11 cellular contexts compared by ENCODE assay signal in genomic region chr3:143216709-143217182, GRCh38.
DNase-seq lines count a peak whose midpoint lies in the region; ATAC-seq and TF ChIP-seq lines count a peak whose summit lies in the region.
"Had no signal": no experiment of that assay in that cellular context is flagged by ENCODE, and none has a peak within 500 bp of the region (broad histone marks: within the 10 kb centered on the region; RNA-seq: fewer than 3 reads in every experiment).

No MANE protein-coding gene starts in this region.

- H3K9me3 ChIP-seq in vagina: no peaks in the 10 kb centered on the region
- H3K9me3 ChIP-seq in HAP-1: no peaks in the 10 kb centered on the region
- H3K9me3 ChIP-seq: psoas muscle, upper lobe of right lung had no signal

- peak overlapping the region; percentile 81 for H3K4me3 Mint-ChIP-seq in activated naive CD4-positive, alpha-beta T cell treated with anti-CD3 and anti-CD28 coated beads, Interleukin-2, amount 50 U/mL, for 24 hours
- peak overlapping the region; percentile 63 for H3K4me3 Mint-ChIP-seq in activated CD8-positive, alpha-beta T cell treated with anti-CD3 and anti-CD28 coated beads for 36 hours
- H3K4me3 Mint-ChIP-seq in type B pancreatic cell: no peak overlapping the region

- TF ChIP-seq CTCF in activated CD8-positive, alpha-beta T cell treated with anti-CD3 and anti-CD28 coated beads for 36 hours (IDR thresholded peaks at IDR 0.05): no peak
- TF ChIP-seq CTCF in type B pancreatic cell (conservative IDR thresholded peaks at IDR 0.05) (no peak), vagina (IDR thresholded peaks at IDR 0.05) (no peak)

- no peaks in the 10 kb centered on the region for H3K9me3 Mint-ChIP-seq in activated naive CD4-positive, alpha-beta T cell treated with anti-CD3 and anti-CD28 coated beads, Interleukin-2, amount 50 U/mL, for 24 hours
- H3K9me3 Mint-ChIP-seq in activated CD8-positive, alpha-beta T cell treated with anti-CD3 and anti-CD28 coated beads for 36 hours: no peaks in the 10 kb centered on the region
- no peaks in the 10 kb centered on the region for H3K9me3 Mint-ChIP-seq in type B pancreatic cell

- no peaks in the 10 kb centered on the region for H3K36me3 ChIP-seq in vagina
- no peaks in the 10 kb centered on the region for H3K36me3 ChIP-seq in HAP-1 (replicated peaks)
- H3K36me3 ChIP-seq: upper lobe of right lung had no signal

- no peaks in the 10 kb centered on the region for H3K36me3 Mint-ChIP-seq in activated naive CD4-positive, alpha-beta T cell treated with anti-CD3 and anti-CD28 coated beads, Interleukin-2, amount 50 U/mL, for 24 hours
- no peaks in the 10 kb centered on the region for H3K36me3 Mint-ChIP-seq in activated CD8-positive, alpha-beta T cell treated with anti-CD3 and anti-CD28 coated beads for 36 hours (ENCODE audit: low read depth)
- no peaks in the 10 kb centered on the region for H3K36me3 Mint-ChIP-seq in type B pancreatic cell

- H3K4me1 ChIP-seq in vagina (no peaks in the 10 kb centered on the region), HAP-1 (no peaks in the 10 kb centered on the region)
- H3K4me1 ChIP-seq: psoas muscle, upper lobe of right lung had no signal

- intact Hi-C loops in activated CD8-positive, alpha-beta T cell treated with anti-CD3 and anti-CD28 coated beads for 36 hours (cut with micrococcal nuclease): no loop called here
- intact Hi-C loops in vagina (cut with DNase I): no loop called here

- in situ Hi-C loops in HAP-1 (cut with MboI; ENCODE audit: low sequenced_read_pairs): no loop called here

- no peaks in the 10 kb centered on the region for H3K27me3 Mint-ChIP-seq in activated naive CD4-positive, alpha-beta T cell treated with anti-CD3 and anti-CD28 coated beads, Interleukin-2, amount 50 U/mL, for 24 hours
- no peaks in the 10 kb centered on the region for H3K27me3 Mint-ChIP-seq in activated CD8-positive, alpha-beta T cell treated with anti-CD3 and anti-CD28 coated beads for 36 hours
- no peaks in the 10 kb centered on the region for H3K27me3 Mint-ChIP-seq in type B pancreatic cell

- CTCF ChIA-PET in activated CD8-positive, alpha-beta T cell treated with anti-CD3 and anti-CD28 coated beads for 36 hours (lab: Charles Lee): interaction anchor here (0.7 to 1.5 kb wide), 5 partner anchors 10 to 217 kb away, joined by 3 to 4 read pairs (median 3); no protein-coding TSS in a partner anchor

- H3K27me3 ChIP-seq in vagina: no peaks in the 10 kb centered on the region
- H3K27me3 ChIP-seq in HAP-1 (ENCODE audit: low read depth): peaks cover 3% of the 10 kb centered on the region; the same call in 1 of the 2 replicates
- H3K27me3 ChIP-seq: upper lobe of right lung had no signal

- no peak overlapping the region for H3K27ac ChIP-seq in vagina
- H3K27ac ChIP-seq: psoas muscle, upper lobe of right lung had no signal

- H3K4me3 ChIP-seq in vagina (no peak overlapping the region), HAP-1 (no peak overlapping the region)
- H3K4me3 ChIP-seq: psoas muscle, upper lobe of right lung had no signal

- H3K4me1 Mint-ChIP-seq in activated naive CD4-positive, alpha-beta T cell treated with anti-CD3 and anti-CD28 coated beads, Interleukin-2, amount 50 U/mL, for 24 hours: peaks cover 36% of the 10 kb centered on the region
- peaks cover 22% of the 10 kb centered on the region for H3K4me1 Mint-ChIP-seq in activated CD8-positive, alpha-beta T cell treated with anti-CD3 and anti-CD28 coated beads for 36 hours (ENCODE audit: low read depth)
- peaks cover 5% of the 10 kb centered on the region for H3K4me1 Mint-ChIP-seq in type B pancreatic cell (ENCODE audit: unreplicated experiment)

- peak overlapping the region; percentile 80 for H3K27ac Mint-ChIP-seq in activated naive CD4-positive, alpha-beta T cell treated with anti-CD3 and anti-CD28 coated beads, Interleukin-2, amount 50 U/mL, for 24 hours
- peak overlapping the region; percentile 76 for H3K27ac Mint-ChIP-seq in activated CD8-positive, alpha-beta T cell treated with anti-CD3 and anti-CD28 coated beads for 36 hours
- peak overlapping the region; percentile 2 for H3K27ac Mint-ChIP-seq in type B pancreatic cell

- no peak for DNase-seq in activated naive CD4-positive, alpha-beta T cell (lab: John Stamatoyannopoulos, UW)
- DNase-seq in activated CD8-positive, alpha-beta T cell treated with anti-CD3 and anti-CD28 coated beads for 36 hours: no peak
- DNase-seq in globus pallidus (ENCODE audit: low spot score) (peak; percentile 16), type B pancreatic cell (ENCODE audit: extremely low spot score, unreplicated experiment) (no peak), epidermal melanocyte (ENCODE audit: insufficient read length, low spot score) (no peak), vagina (ENCODE audit: extremely low spot score in 2 of 2) (no peak), HAP-1 (ENCODE audit: low spot score in 2 of 2) (no peak)
- DNase-seq: NCI-H1694 treated with DMSO at 0.1 percent for 48 hours, psoas muscle, upper lobe of right lung had no signal

- TF ChIP-seq POLR2A in vagina (IDR thresholded peaks at IDR 0.05): no peak

- POLR2A ChIA-PET in activated CD8-positive, alpha-beta T cell treated with anti-CD3 and anti-CD28 coated beads for 36 hours (lab: Charles Lee): interaction anchor here (0.7 kb wide), 2 partner anchors 50 to 53 kb away, joined by 3 read pairs; no protein-coding TSS in a partner anchor

- ATAC-seq in activated CD8-positive, alpha-beta T cell treated with anti-CD3 and anti-CD28 coated beads for 36 hours: peak; percentile 47
- ATAC-seq: psoas muscle, upper lobe of right lung had no signal

Comparison
In these comparisons a context has a peak if more than half of its experiments do, and no peak if none do; other contexts are left out.
1. H3K27ac Mint-ChIP-seq: peak in every context shown above with its lines; median percentile 80 in activated naive CD4-positive, alpha-beta T cell treated with anti-CD3 and anti-CD28 coated beads, Interleukin-2, amount 50 U/mL, for 24 hours; 76 in activated CD8-positive, alpha-beta T cell treated with anti-CD3 and anti-CD28 coated beads for 36 hours; 2 in type B pancreatic cell.